ENCODE assay signal across 8 cellular contexts in the genomic region with DNA sequence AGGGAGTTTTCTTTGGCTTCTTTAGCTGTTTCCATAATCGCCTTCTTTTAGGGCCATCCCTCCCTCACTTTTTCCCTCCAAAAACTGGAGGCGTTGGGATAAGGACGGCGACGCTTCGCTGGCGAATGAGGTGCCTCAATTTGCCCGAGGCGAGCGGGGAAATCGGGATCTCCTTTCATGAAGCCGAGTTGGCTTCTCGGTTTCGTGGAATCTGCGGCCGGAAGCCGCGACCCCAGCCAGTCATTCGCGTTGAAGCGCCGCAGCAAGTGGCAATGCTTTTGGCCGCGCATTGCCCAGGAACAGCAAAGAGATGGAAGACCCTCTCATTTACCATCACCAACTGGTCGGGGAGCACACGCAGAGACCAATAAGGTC.
DNase-seq lines count a peak whose midpoint lies in the region; ATAC-seq and TF ChIP-seq lines count a peak whose summit lies in the region.

No MANE protein-coding gene starts in this region.

- peak; percentile 35 for DNase-seq in choroid plexus epithelial cell (ENCODE audit: low read depth)
- no peak for DNase-seq in cerebellar nuclear complex (lab: John Stamatoyannopoulos, UW)
- no peak for DNase-seq in HK-2 (ENCODE audit: unreplicated experiment)
- no peak for DNase-seq in globus pallidus (ENCODE audit: low spot score)

- H3K27ac ChIP-seq in BLaER1 treated with 17β-estradiol and CSF1 and Interleukin-3, amounts not matched to agents 10 nM and 100 nM: peak overlapping the region; percentile 55 to 87 (median 74); a peak in 21 of 22 replicates

- H3K9me3 ChIP-seq in BLaER1 treated with 17β-estradiol and CSF1 and Interleukin-3, amounts not matched to agents 10 nM and 100 nM (replicated peaks in 1 of 11): peaks cover 2 to 15% (median 9%) of the 10 kb centered on the region in 11 experiments; a peak in 15 of 22 replicates

- ATAC-seq in HG03457 (IDR thresholded peaks at IDR 0.05; ENCODE audit: unreplicated experiment) (peak; percentile 3), GM21576 (IDR thresholded peaks at IDR 0.05; ENCODE audit: unreplicated experiment) (no peak)

- H3K4me3 ChIP-seq in BLaER1 treated with 17β-estradiol and CSF1 and Interleukin-3, amounts not matched to agents 10 nM and 100 nM: peak overlapping the region; percentile 62 to 83 (median 72)
- H3K4me3 ChIP-seq in choroid plexus epithelial cell (ENCODE audit: low read depth, low read length): peak overlapping the region; percentile 81

- peaks cover 17 to 28% (median 21%) of the 10 kb centered on the region in 10 experiments for H3K4me1 ChIP-seq in BLaER1 treated with 17β-estradiol and CSF1 and Interleukin-3, amounts not matched to agents 10 nM and 100 nM

- H3K36me3 ChIP-seq in BLaER1 treated with 17β-estradiol and CSF1 and Interleukin-3, amounts not matched to agents 10 nM and 100 nM: no peaks in the 10 kb centered on the region

- H4K20me1 ChIP-seq in BLaER1 treated with 17β-estradiol and CSF1 and Interleukin-3, amounts not matched to agents 10 nM and 100 nM: peaks cover 0 to 7% (median 0%) of the 10 kb centered on the region in 11 experiments; a peak in 4 of 22 replicates

- H3K4me3 Mint-ChIP-seq in nephron: peak overlapping the region; percentile 85 to 90 (median 86)

- TF ChIP-seq CTCF in choroid plexus epithelial cell (conservative IDR thresholded peaks at IDR 0.05; ENCODE audit: low read depth, low read length) (no peak), nephron (IDR thresholded peaks at IDR 0.05; ENCODE audit: unreplicated experiment in 3 of 3) (no peak)

- peak overlapping the region; percentile 91 to 94 (median 92) for H3K27ac Mint-ChIP-seq in nephron

- peak overlapping the region; percentile 90 to 97 (median 93) for H3K4me2 ChIP-seq in BLaER1 treated with 17β-estradiol and CSF1 and Interleukin-3, amounts not matched to agents 10 nM and 100 nM

- H3K36me3 Mint-ChIP-seq in nephron (ENCODE audit: low read depth): no peaks in the 10 kb centered on the region

- H3K27me3 Mint-ChIP-seq in nephron (ENCODE audit: low read depth): peaks cover 62% of the 10 kb centered on the region

- peaks cover 48% of the 10 kb centered on the region for H3K4me1 Mint-ChIP-seq in nephron

- peaks cover 68 to 75% (median 72%) of the 10 kb centered on the region in 11 experiments for H3K27me3 ChIP-seq in BLaER1 treated with 17β-estradiol and CSF1 and Interleukin-3, amounts not matched to agents 10 nM and 100 nM

- H3K9ac ChIP-seq in BLaER1 treated with 17β-estradiol and CSF1 and Interleukin-3, amounts not matched to agents 10 nM and 100 nM: peak overlapping the region; percentile 70 to 88 (median 83)

- H3K9me3 Mint-ChIP-seq in nephron: no peaks in the 10 kb centered on the region
